ENCODE assay signal across 9 cellular contexts in the genomic region with DNA sequence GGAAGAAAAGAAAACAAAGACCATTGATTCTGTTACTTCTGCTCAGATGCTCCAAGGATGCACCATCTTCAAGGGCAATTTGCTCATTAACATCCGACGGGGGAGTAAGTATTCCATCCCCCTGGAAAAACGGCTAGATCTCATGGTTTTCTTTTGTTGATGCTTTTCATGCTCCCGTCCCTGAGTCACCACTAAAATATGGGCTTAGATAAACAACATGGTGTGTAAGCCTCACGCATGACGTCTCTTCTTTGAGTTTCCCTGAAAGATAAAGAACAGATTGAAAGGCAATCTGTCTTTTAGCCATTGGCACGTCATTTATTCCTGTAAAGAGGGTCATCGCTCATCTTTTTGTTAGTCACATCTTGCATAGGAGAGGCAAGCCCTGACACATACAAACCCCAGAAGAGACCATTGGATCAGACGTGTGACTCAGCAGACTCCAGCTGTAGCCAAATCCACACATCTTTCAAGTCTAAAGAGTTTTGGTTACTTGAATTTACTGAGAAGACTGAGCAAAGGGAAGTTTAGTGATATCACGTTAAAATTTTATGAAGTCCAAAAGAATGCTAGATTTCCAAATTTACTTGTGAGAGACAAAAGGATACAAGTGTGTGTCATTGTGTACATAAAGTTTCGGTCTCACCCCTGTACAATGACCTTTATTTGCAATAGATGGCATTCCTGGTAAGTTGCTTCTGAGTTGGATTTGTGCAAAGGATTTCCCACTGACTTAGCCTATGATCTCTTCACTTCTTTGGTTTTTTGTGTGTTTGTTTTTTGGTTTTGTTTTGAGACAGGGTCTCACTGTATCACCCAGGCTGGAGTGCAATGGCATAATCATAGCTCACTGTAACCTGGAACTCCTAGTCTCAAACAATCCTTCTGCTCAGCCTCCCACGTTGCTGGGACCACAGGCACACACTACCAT.
DNase-seq lines count a peak whose midpoint lies in the region; ATAC-seq, FAIRE-seq and TF ChIP-seq lines count a peak whose summit lies in the region.
"Had no signal": no experiment of that assay in that cellular context is flagged by ENCODE, and none has a peak within 500 bp of the region (broad histone marks: within the 10 kb centered on the region; RNA-seq: fewer than 3 reads in every experiment).

No MANE protein-coding gene starts in this region.

- H3K9me3 Mint-ChIP-seq in activated T-helper 17 cell treated with anti-CD3 and anti-CD28 coated beads, Interleukin-2, amount 50 U/mL, for 72 hours = no peaks in the 10 kb centered on the region

- TF ChIP-seq CTCF in right atrium auricular region (IDR thresholded peaks at IDR 0.05) (no peak), thoracic aorta (IDR thresholded peaks at IDR 0.05) (no peak), D721Med (IDR thresholded peaks at IDR 0.05; ENCODE audit: insufficient read depth, missing control alignments) (no peak)

- FAIRE-seq in D721Med (lab: Jason Lieb, UNC) = no peak

- H3K4me1 ChIP-seq in right atrium auricular region = peaks cover 0 to 27% of the 10 kb centered on the region in 2 donors
- peaks cover 24 to 63% of the 10 kb centered on the region in 2 donors for H3K4me1 ChIP-seq in thoracic aorta (ENCODE audit: control insufficient read depth in 1 of 2, low read depth in 2 of 2)

- intact Hi-C loops in head of caudate nucleus (cut with DNase I) = no loop called here

- peaks cover 11% of the 10 kb centered on the region for H3K4me1 Mint-ChIP-seq in activated T-helper 17 cell treated with anti-CD3 and anti-CD28 coated beads, Interleukin-2, amount 50 U/mL, for 72 hours

- H3K36me3 Mint-ChIP-seq in activated T-helper 17 cell treated with anti-CD3 and anti-CD28 coated beads, Interleukin-2, amount 50 U/mL, for 72 hours (ENCODE audit: low read depth) = peaks cover 27% of the 10 kb centered on the region

- H3K27me3 Mint-ChIP-seq in activated T-helper 17 cell treated with anti-CD3 and anti-CD28 coated beads, Interleukin-2, amount 50 U/mL, for 72 hours = no peaks in the 10 kb centered on the region

- H3K27ac ChIP-seq in right atrium auricular region = peak overlapping the region; percentile 61 to 65
- H3K27ac ChIP-seq in thoracic aorta = peak overlapping the region; percentile 41 to 83

- H3K4me3 ChIP-seq in right atrium auricular region (no peak overlapping the region), thoracic aorta (peak overlapping the region; percentile 34)

- H3K4me3 Mint-ChIP-seq in activated T-helper 17 cell treated with anti-CD3 and anti-CD28 coated beads, Interleukin-2, amount 50 U/mL, for 72 hours = no peak overlapping the region

- H3K36me3 ChIP-seq in right atrium auricular region (peaks cover 13% of the 10 kb centered on the region), thoracic aorta (no peaks in the 10 kb centered on the region)

- H3K27ac Mint-ChIP-seq in activated T-helper 17 cell treated with anti-CD3 and anti-CD28 coated beads, Interleukin-2, amount 50 U/mL, for 72 hours = peak overlapping the region; percentile 23

- H3K9me3 ChIP-seq in right atrium auricular region = no peaks in the 10 kb centered on the region
- H3K9me3 ChIP-seq in thoracic aorta = no peaks in the 10 kb centered on the region

- peak; percentile 96 for DNase-seq in HPDE6-E6E7 (ENCODE audit: extremely low spot score)
- peak; percentile 66 for DNase-seq in right atrium auricular region (ENCODE audit: low spot score)
- no peak for DNase-seq in thoracic aorta (ENCODE audit: low spot score)
- DNase-seq in NCI-H1417 (lab: John Stamatoyannopoulos, UW) = no peak
- DNase-seq in D721Med (ENCODE audit: insufficient read length, low spot score) = no peak
- DNase-seq in head of caudate nucleus = no peak
- no peak for DNase-seq in NCI-H2029 treated with DMSO at 0.1 percent for 48 hours (lab: John Stamatoyannopoulos, UW)
- DNase-seq: activated T-cell treated with anti-CD3 and anti-CD28 coated beads for 4 hours had no signal

- peak; percentile 85 for ATAC-seq in activated T-helper 17 cell treated with anti-CD3 and anti-CD28 coated beads, Interleukin-2, amount 50 U/mL, for 72 hours (replicated peaks)
- peak; percentile 76 for ATAC-seq in thoracic aorta (ENCODE audit: insufficient number of reproducible peaks, low FRiP score, low read depth)

- H3K27me3 ChIP-seq in right atrium auricular region (no peaks in the 10 kb centered on the region), thoracic aorta (replicated peaks; ENCODE audit: insufficient read depth) (no peaks in the 10 kb centered on the region)

Comparison
In these comparisons a context has a peak if more than half of its experiments do, and no peak if none do; other contexts are left out.
1. DNase-seq: peak in HPDE6-E6E7 (single experiment) and right atrium auricular region (single experiment); none in thoracic aorta (single experiment), NCI-H1417 (0 of 3), D721Med (single experiment), head of caudate nucleus (0 of 42) and NCI-H2029 treated with DMSO at 0.1 percent for 48 hours (single experiment).